In genomic region chr13:85675508-85675907, GRCh38 we compare ENCODE assay signal across 31 cellular contexts.
"Had no signal": no experiment of that assay in that cellular context is flagged by ENCODE, and none has a peak within 500 bp of the region (broad histone marks: within the 10 kb centered on the region; RNA-seq: fewer than 3 reads in every experiment).

No MANE protein-coding gene starts in this region.

- H3K36me3 ChIP-seq: ascending aorta, breast epithelium, cardiac muscle cell had no signal

- DNase-seq: activated CD4-positive, alpha-beta memory T cell treated with anti-CD3 and anti-CD28 coated beads for 36 hours; activated CD4-positive, alpha-beta T cell treated with anti-CD3 and anti-CD28 coated beads for 36 hours; activated CD4-positive, alpha-beta T cell treated with anti-CD3 and anti-CD28 coated beads, Interleukin-2, amount 10 ng/mL, durations not matched to agents 24 days and 14 days; activated CD4-positive, CD25-positive, alpha-beta regulatory T cell; activated CD4-positive, CD25-positive, alpha-beta regulatory T cell treated with anti-CD3 and anti-CD28 coated beads, Interleukin-2, amount 50 U/mL, for 72 hours; activated CD8-positive, alpha-beta memory T cell treated with anti-CD3 and anti-CD28 coated beads, Interleukin-2, amount 10 ng/mL, durations not matched to agents 7 days and 5 days; activated CD8-positive, alpha-beta memory T cell treated with anti-CD3 and anti-CD28 coated beads, Interleukin-2, amount 50 U/mL, for 4 hours; activated CD8-positive, alpha-beta T cell treated with anti-CD3 and anti-CD28 coated beads, Interleukin-2, amount 10 ng/mL, durations not matched to agents 7 days and 5 days; activated effector memory CD4-positive, alpha-beta T cell treated with anti-CD3 and anti-CD28 coated beads, Interleukin-2, amount 50 U/mL, for 16 hours; activated naive CD4-positive, alpha-beta T cell treated with anti-CD3 and anti-CD28 coated beads, Interleukin-2, amount 10 ng/mL, durations not matched to agents 7 days and 5 days; activated naive CD8-positive, alpha-beta T cell treated with anti-CD3 and anti-CD28 coated beads, Interleukin-2, amount 10 ng/mL, durations not matched to agents 7 days and 5 days; activated T-cell treated with anti-CD3 and anti-CD28 coated beads, Interleukin-2, amount 50 U/mL, for 1 hour; activated T-cell treated with anti-CD3 and anti-CD28 coated beads, Interleukin-2, amount 50 U/mL, for 48 hours; central memory CD4-positive, alpha-beta T cell; cerebellar nuclear complex; dorsolateral prefrontal cortex; effector memory CD4-positive, alpha-beta T cell; endodermal cell; foreskin fibroblast; head of caudate nucleus; T-helper 2 cell had no signal

- H3K36me3 Mint-ChIP-seq: activated CD4-positive, alpha-beta memory T cell treated with anti-CD3 and anti-CD28 coated beads for 36 hours; activated CD8-positive, alpha-beta memory T cell treated with anti-CD3 and anti-CD28 coated beads, Interleukin-2, amount 10 ng/mL, durations not matched to agents 7 days and 5 days; activated naive CD4-positive, alpha-beta T cell treated with anti-CD3 and anti-CD28 coated beads, Interleukin-2, amount 10 ng/mL, durations not matched to agents 7 days and 5 days; activated naive CD8-positive, alpha-beta T cell treated with anti-CD3 and anti-CD28 coated beads, Interleukin-2, amount 10 ng/mL, durations not matched to agents 7 days and 5 days; brain had no signal

- ATAC-seq: activated CD4-positive, alpha-beta T cell treated with anti-CD3 and anti-CD28 coated beads for 36 hours; activated CD8-positive, alpha-beta memory T cell treated with anti-CD3 and anti-CD28 coated beads, Interleukin-2, amount 10 ng/mL, durations not matched to agents 7 days and 5 days; activated CD8-positive, alpha-beta T cell treated with anti-CD3 and anti-CD28 coated beads, Interleukin-2, amount 10 ng/mL, durations not matched to agents 7 days and 5 days; activated naive CD4-positive, alpha-beta T cell treated with anti-CD3 and anti-CD28 coated beads, Interleukin-2, amount 50 U/mL, for 72 hours; esophagus mucosa had no signal

- H3K27me3 ChIP-seq: ascending aorta, breast epithelium, cardiac muscle cell, dorsolateral prefrontal cortex had no signal

- H3K4me1 ChIP-seq: ascending aorta, breast epithelium had no signal

- H3K4me3 Mint-ChIP-seq: activated CD4-positive, alpha-beta memory T cell treated with anti-CD3 and anti-CD28 coated beads for 36 hours; activated CD4-positive, alpha-beta T cell treated with anti-CD3 and anti-CD28 coated beads for 36 hours; activated CD4-positive, alpha-beta T cell treated with anti-CD3 and anti-CD28 coated beads, Interleukin-2, amount 10 ng/mL, durations not matched to agents 24 days and 14 days; activated CD8-positive, alpha-beta memory T cell treated with anti-CD3 and anti-CD28 coated beads, Interleukin-2, amount 10 ng/mL, durations not matched to agents 7 days and 5 days; activated CD8-positive, alpha-beta T cell treated with anti-CD3 and anti-CD28 coated beads, Interleukin-2, amount 10 ng/mL, durations not matched to agents 7 days and 5 days; activated naive CD4-positive, alpha-beta T cell treated with anti-CD3 and anti-CD28 coated beads, Interleukin-2, amount 10 ng/mL, durations not matched to agents 7 days and 5 days; activated naive CD8-positive, alpha-beta T cell treated with anti-CD3 and anti-CD28 coated beads, Interleukin-2, amount 10 ng/mL, durations not matched to agents 7 days and 5 days; activated T-helper 1 cell treated with anti-CD3 and anti-CD28 coated beads, Interleukin-12 subunit alpha, Interleukin-12 subunit beta, Interleukin-2, Interleukin-4 antibody, amounts not matched to agents 30 ng/mL and 10 ng/mL and 1 ng/mL, durations not matched to agents 14 hours and 24 hours and 36 hours; brain; dendritic cell treated with granulocyte-macrophage colony-stimulating factor and Interleukin-4, amounts not matched to agents 40 ng/mL and 50 ng/mL, for 4 days; endodermal cell had no signal

- H3K4me1 Mint-ChIP-seq: activated CD4-positive, alpha-beta T cell treated with anti-CD3 and anti-CD28 coated beads for 36 hours; activated CD4-positive, alpha-beta T cell treated with anti-CD3 and anti-CD28 coated beads, Interleukin-2, amount 10 ng/mL, durations not matched to agents 24 days and 14 days; activated CD8-positive, alpha-beta memory T cell treated with anti-CD3 and anti-CD28 coated beads, Interleukin-2, amount 10 ng/mL, durations not matched to agents 7 days and 5 days; activated naive CD4-positive, alpha-beta T cell treated with anti-CD3 and anti-CD28 coated beads, Interleukin-2, amount 10 ng/mL, durations not matched to agents 7 days and 5 days; activated naive CD8-positive, alpha-beta T cell treated with anti-CD3 and anti-CD28 coated beads, Interleukin-2, amount 10 ng/mL, durations not matched to agents 7 days and 5 days; brain had no signal

- H3K27ac ChIP-seq: ascending aorta, breast epithelium, cardiac muscle cell, coronary artery, dorsolateral prefrontal cortex had no signal

- H3K27me3 Mint-ChIP-seq: activated CD4-positive, alpha-beta memory T cell treated with anti-CD3 and anti-CD28 coated beads for 36 hours; activated CD4-positive, alpha-beta T cell treated with anti-CD3 and anti-CD28 coated beads, Interleukin-2, amount 10 ng/mL, durations not matched to agents 24 days and 14 days; activated CD8-positive, alpha-beta memory T cell treated with anti-CD3 and anti-CD28 coated beads, Interleukin-2, amount 10 ng/mL, durations not matched to agents 7 days and 5 days; activated naive CD4-positive, alpha-beta T cell treated with anti-CD3 and anti-CD28 coated beads, Interleukin-2, amount 10 ng/mL, durations not matched to agents 7 days and 5 days; activated naive CD8-positive, alpha-beta T cell treated with anti-CD3 and anti-CD28 coated beads, Interleukin-2, amount 10 ng/mL, durations not matched to agents 7 days and 5 days; brain; dendritic cell treated with granulocyte-macrophage colony-stimulating factor and Interleukin-4, amounts not matched to agents 40 ng/mL and 50 ng/mL, for 4 days had no signal

- H3K27ac Mint-ChIP-seq: activated CD4-positive, alpha-beta memory T cell treated with anti-CD3 and anti-CD28 coated beads for 36 hours; activated CD4-positive, alpha-beta T cell treated with anti-CD3 and anti-CD28 coated beads for 36 hours; activated CD4-positive, alpha-beta T cell treated with anti-CD3 and anti-CD28 coated beads, Interleukin-2, amount 10 ng/mL, durations not matched to agents 24 days and 14 days; activated CD8-positive, alpha-beta memory T cell treated with anti-CD3 and anti-CD28 coated beads, Interleukin-2, amount 10 ng/mL, durations not matched to agents 7 days and 5 days; activated CD8-positive, alpha-beta T cell treated with anti-CD3 and anti-CD28 coated beads, Interleukin-2, amount 10 ng/mL, durations not matched to agents 7 days and 5 days; activated naive CD4-positive, alpha-beta T cell treated with anti-CD3 and anti-CD28 coated beads, Interleukin-2, amount 10 ng/mL, durations not matched to agents 7 days and 5 days; activated naive CD4-positive, alpha-beta T cell treated with anti-CD3 and anti-CD28 coated beads, Interleukin-2, amount 50 U/mL, for 72 hours; activated naive CD8-positive, alpha-beta T cell treated with anti-CD3 and anti-CD28 coated beads, Interleukin-2, amount 10 ng/mL, durations not matched to agents 7 days and 5 days; activated T-helper 1 cell treated with anti-CD3 and anti-CD28 coated beads, Interleukin-12 subunit alpha, Interleukin-12 subunit beta, Interleukin-2, Interleukin-4 antibody, amounts not matched to agents 30 ng/mL and 10 ng/mL and 1 ng/mL, durations not matched to agents 14 hours and 24 hours and 36 hours; activated T-helper 2 cell treated with anti-CD3 and anti-CD28 coated beads, Interferon-gamma antibody, Interleukin-2, Interleukin-4, amounts not matched to agents 10 μg/mL and 5 μg/mL and 100 μg/mL, durations not matched to agents 14 hours and 24 hours and 36 hours; brain; dendritic cell treated with granulocyte-macrophage colony-stimulating factor and Interleukin-4, amounts not matched to agents 40 ng/mL and 50 ng/mL, for 4 days; endodermal cell had no signal

- H3K4me3 ChIP-seq: ascending aorta, breast epithelium, cardiac muscle cell, coronary artery, dorsolateral prefrontal cortex had no signal
